8 cellular contexts compared by ENCODE assay signal in the genomic region with DNA sequence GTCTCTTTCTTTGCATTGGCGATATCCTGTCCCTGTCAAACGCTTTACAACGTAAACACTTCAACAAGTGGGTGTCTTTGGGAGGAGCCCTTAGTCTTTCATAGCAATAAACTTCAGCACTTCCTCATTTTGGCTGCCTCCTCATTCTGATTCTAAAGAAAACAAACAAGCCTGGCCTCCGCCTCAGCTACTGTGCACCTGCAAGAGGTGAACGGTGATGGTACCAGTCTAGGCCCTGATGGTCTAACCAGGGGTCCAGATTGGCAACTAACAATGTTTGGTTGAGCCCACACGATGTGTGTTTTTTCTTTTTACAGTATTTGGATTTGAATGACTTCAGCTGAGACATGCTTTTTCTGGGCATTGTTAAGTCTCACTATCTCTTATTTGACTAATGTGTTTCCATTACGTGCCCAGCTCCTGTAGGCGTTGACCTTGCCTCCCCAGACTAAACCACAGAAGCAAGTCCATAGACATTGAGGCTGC. TPM values are rescaled to one million over a fixed set of nuclear protein-coding genes. Genes with fewer than 3 reads are reported as not detected.
DNase-seq lines count a peak whose midpoint lies in the region; ATAC-seq and TF ChIP-seq lines count a peak whose summit lies in the region.

No MANE protein-coding gene starts in this region.

- H3K27me3 Mint-ChIP-seq in activated CD4-positive, alpha-beta T cell treated with anti-CD3 and anti-CD28 coated beads, Interleukin-2, amount 10 ng/mL, durations not matched to agents 7 days and 5 days: no peaks in the 10 kb centered on the region
- H3K27me3 Mint-ChIP-seq in neural progenitor cell (ENCODE audit: insufficient read depth, low read depth): peaks cover 6% of the 10 kb centered on the region

- H3K27ac ChIP-seq in neural progenitor cell: no peak overlapping the region
- no peak overlapping the region for H3K27ac ChIP-seq in caudate nucleus (ENCODE audit: low read depth, low read length)

- no peak overlapping the region for H3K4me3 ChIP-seq in neural progenitor cell

- no peak overlapping the region for H3K4me2 ChIP-seq in neural progenitor cell

- H2AFZ ChIP-seq in neural progenitor cell (replicated peaks): no peak overlapping the region

- peak overlapping the region; percentile 84 for H3K27ac Mint-ChIP-seq in activated CD4-positive, alpha-beta T cell treated with anti-CD3 and anti-CD28 coated beads, Interleukin-2, amount 10 ng/mL, durations not matched to agents 7 days and 5 days
- no peak overlapping the region for H3K27ac Mint-ChIP-seq in neural progenitor cell

- ATAC-seq in GM21381 (IDR thresholded peaks at IDR 0.05; ENCODE audit: unreplicated experiment): peak; percentile 93
- peak; percentile 95 for ATAC-seq in HG03521 (IDR thresholded peaks at IDR 0.05; ENCODE audit: unreplicated experiment)

- CTCF ChIA-PET in activated CD4-positive, alpha-beta T cell treated with anti-CD3 and anti-CD28 coated beads, Interleukin-2, amount 10 ng/mL, durations not matched to agents 7 days and 5 days (lab: Charles Lee): interaction anchor here (0.7 to 1.1 kb wide), 2 partner anchors 247 to 263 kb away, joined by 3 read pairs; no protein-coding TSS in a partner anchor

- no peaks in the 10 kb centered on the region for H3K79me2 ChIP-seq in neural progenitor cell (ENCODE audit: low read depth)

- DNase-seq in DMS153 treated with DMSO at 0.1 percent for 48 hours (lab: John Stamatoyannopoulos, UW; ENCODE audit: unreplicated experiment) (peak; percentile 81), neural progenitor cell (ENCODE audit: low spot score) (no peak), amniotic stem cell (lab: John Stamatoyannopoulos, UW) (no peak), caudate nucleus (lab: John Stamatoyannopoulos, UW) (no peak)
- DNase-seq in activated CD4-positive, alpha-beta T cell treated with anti-CD3 and anti-CD28 coated beads, Interleukin-2, amount 10 ng/mL, durations not matched to agents 7 days and 5 days: peak; percentile 9
- DNase-seq in stimulated activated CD4-positive, alpha-beta T cell treated with anti-CD3 and anti-CD28 coated beads, TNF-alpha, amount 100 ng/mL, for 48 hours (ENCODE audit: low read depth in 3 of 3): peak in 2 of 3 donors; percentile 11 to 43

- H3K36me3 Mint-ChIP-seq in activated CD4-positive, alpha-beta T cell treated with anti-CD3 and anti-CD28 coated beads, Interleukin-2, amount 10 ng/mL, durations not matched to agents 7 days and 5 days (ENCODE audit: low read depth): no peaks in the 10 kb centered on the region
- no peaks in the 10 kb centered on the region for H3K36me3 Mint-ChIP-seq in neural progenitor cell

- H3K4me1 ChIP-seq in neural progenitor cell: no peaks in the 10 kb centered on the region

- H3K27me3 ChIP-seq in neural progenitor cell: no peaks in the 10 kb centered on the region

- H3K9me3 ChIP-seq in neural progenitor cell (ENCODE audit: low read depth): no peaks in the 10 kb centered on the region

- H3K9ac ChIP-seq in neural progenitor cell: no peak overlapping the region

- H3K9me3 Mint-ChIP-seq in activated CD4-positive, alpha-beta T cell treated with anti-CD3 and anti-CD28 coated beads, Interleukin-2, amount 10 ng/mL, durations not matched to agents 7 days and 5 days: no peaks in the 10 kb centered on the region
- peaks cover 3% of the 10 kb centered on the region for H3K9me3 Mint-ChIP-seq in neural progenitor cell

- no peak for TF ChIP-seq CTCF in neural progenitor cell (IDR thresholded peaks at IDR 0.05)

- no peak overlapping the region for H3K4me3 Mint-ChIP-seq in activated CD4-positive, alpha-beta T cell treated with anti-CD3 and anti-CD28 coated beads, Interleukin-2, amount 10 ng/mL, durations not matched to agents 7 days and 5 days
- H3K4me3 Mint-ChIP-seq in neural progenitor cell: no peak overlapping the region

- no peaks in the 10 kb centered on the region for H4K20me1 ChIP-seq in neural progenitor cell (ENCODE audit: low read depth)

- H3F3A ChIP-seq in neural progenitor cell (ENCODE audit: low read depth): no peaks in the 10 kb centered on the region

- no peaks in the 10 kb centered on the region for H3K36me3 ChIP-seq in neural progenitor cell

- POLR2A ChIA-PET in activated CD4-positive, alpha-beta T cell treated with anti-CD3 and anti-CD28 coated beads, Interleukin-2, amount 10 ng/mL, durations not matched to agents 7 days and 5 days (lab: Charles Lee): no interaction called here

- peaks cover 10% of the 10 kb centered on the region for H3K4me1 Mint-ChIP-seq in activated CD4-positive, alpha-beta T cell treated with anti-CD3 and anti-CD28 coated beads, Interleukin-2, amount 10 ng/mL, durations not matched to agents 7 days and 5 days
- H3K4me1 Mint-ChIP-seq in neural progenitor cell: no peaks in the 10 kb centered on the region

RNA-seq across cellular contexts. Expression of a gene that starts 53.2 kb away (rescaled TPM):
- 10 to 100 TPM; 74.9 to 77.4 TPM for total RNA-seq in activated CD4-positive, alpha-beta T cell treated with anti-CD3 and anti-CD28 coated beads, Interleukin-2, amount 10 ng/mL, durations not matched to agents 7 days and 5 days
- total RNA-seq in neural progenitor cell (ENCODE audit: low replicate concordance): 82.2 and 196 TPM in 2 replicates

Comparison
In these comparisons a context has a peak if more than half of its experiments do, and no peak if none do; other contexts are left out.
1. DNase-seq: peak in DMS153 treated with DMSO at 0.1 percent for 48 hours (single experiment), activated CD4-positive, alpha-beta T cell treated with anti-CD3 and anti-CD28 coated beads, Interleukin-2, amount 10 ng/mL, durations not matched to agents 7 days and 5 days (single experiment) and stimulated activated CD4-positive, alpha-beta T cell treated with anti-CD3 and anti-CD28 coated beads, TNF-alpha, amount 100 ng/mL, for 48 hours (2 of 3); none in neural progenitor cell (single experiment), amniotic stem cell (single experiment) and caudate nucleus (0 of 61).